8 cellular contexts compared by ENCODE assay signal in the genomic region with DNA sequence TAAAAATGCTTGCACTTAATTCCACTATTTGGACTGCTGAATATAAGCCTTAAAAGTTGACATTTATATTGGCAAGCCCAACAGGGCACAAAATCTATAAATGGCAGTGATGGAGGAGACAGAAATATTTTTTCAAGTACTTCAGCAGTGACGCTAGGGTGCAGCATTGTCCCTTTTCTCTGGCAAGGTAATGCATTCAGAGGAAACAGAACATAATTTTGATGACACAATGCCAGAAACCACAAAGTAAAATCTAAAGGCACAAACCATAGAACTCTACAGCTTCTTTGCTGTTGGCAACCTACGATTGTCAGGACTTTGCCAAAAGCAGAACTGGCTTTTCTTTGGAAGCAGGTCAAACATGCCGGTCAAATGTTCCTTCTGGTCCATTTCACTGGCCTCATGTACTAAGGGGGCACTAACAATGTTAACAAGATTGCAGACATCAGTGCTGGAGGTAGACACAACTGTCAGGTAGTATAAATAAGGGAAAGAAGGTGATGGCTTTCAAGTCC. TPM values are rescaled to one million over a fixed set of nuclear protein-coding genes. Genes with fewer than 3 reads are reported as not detected.
A peak's percentile ranks its signal among the peaks of the same experiment; 100 is the strongest.
DNase-seq lines count a peak whose midpoint lies in the region; ATAC-seq and TF ChIP-seq lines count a peak whose summit lies in the region.

No MANE protein-coding gene starts in this region.

- peak overlapping the region; percentile 93 for H3K27ac Mint-ChIP-seq in activated CD4-positive, alpha-beta memory T cell treated with anti-CD3 and anti-CD28 coated beads for 36 hours

- peak overlapping the region; percentile 49 for H3K4me3 Mint-ChIP-seq in activated CD4-positive, alpha-beta memory T cell treated with anti-CD3 and anti-CD28 coated beads for 36 hours

- POLR2A ChIA-PET in BJ (lab: Charles Lee), result interaction anchor here (0.6 kb wide), 1 partner anchor 348 kb away, joined by 4 read pairs; no protein-coding TSS in a partner anchor
- POLR2A ChIA-PET in activated CD4-positive, alpha-beta memory T cell treated with anti-CD3 and anti-CD28 coated beads for 36 hours (lab: Charles Lee), result interaction anchor here (0.9 to 2.8 kb wide), 7 partner anchors 9 to 215 kb away, joined by 3 to 14 read pairs (median 4); a partner anchor contains a TSS

- no peak overlapping the region for H3K4me3 ChIP-seq in BJ (ENCODE audit: low read depth, low read length)
- H3K4me3 ChIP-seq in mesodermal cell (ENCODE audit: extremely low read depth, insufficient read depth, low read length, poor library complexity, severe bottlenecking), result no peak overlapping the region

- TF ChIP-seq CTCF in BJ (IDR thresholded peaks at IDR 0.05; ENCODE audit: insufficient read depth, low read depth, low read length), result peak; percentile 75

- no peaks in the 10 kb centered on the region for H3K27me3 Mint-ChIP-seq in activated CD4-positive, alpha-beta memory T cell treated with anti-CD3 and anti-CD28 coated beads for 36 hours

- WGBS in mesodermal cell (ENCODE audit: insufficient coverage in 2 of 2), 2 experiments, result 65 to 90% methylated on average over 2 to 3 of the region's 3 CpGs

- H3K4me1 ChIP-seq in mesodermal cell (ENCODE audit: control insufficient read depth, insufficient read depth, low read length, poor library complexity, severe bottlenecking), result peaks cover 11% of the 10 kb centered on the region

- H3K36me3 ChIP-seq in BJ (ENCODE audit: control insufficient read depth, insufficient read depth, low read length) (peaks cover 2% of the 10 kb centered on the region), mesodermal cell (ENCODE audit: control insufficient read depth, insufficient read depth, low read length) (peaks cover 48% of the 10 kb centered on the region)

- no peaks in the 10 kb centered on the region for H3K27me3 ChIP-seq in BJ (ENCODE audit: control insufficient read depth, insufficient read depth, low read length)

- H3K36me3 Mint-ChIP-seq in activated CD4-positive, alpha-beta memory T cell treated with anti-CD3 and anti-CD28 coated beads for 36 hours, result peaks cover 56% of the 10 kb centered on the region

- peak; percentile 65 for ATAC-seq in GM19043 (IDR thresholded peaks at IDR 0.05; ENCODE audit: low read depth, unreplicated experiment)
- peak; percentile 64 for ATAC-seq in HG03442 (IDR thresholded peaks at IDR 0.05; ENCODE audit: unreplicated experiment)

- peak; percentile 52 for DNase-seq in BJ (ENCODE audit: low read depth)
- peak; percentile 62 for DNase-seq in NCI-H82 treated with DMSO at 0.1 percent for 48 hours (lab: John Stamatoyannopoulos, UW; ENCODE audit: unreplicated experiment)
- peak; percentile 86 for DNase-seq in activated CD4-positive, alpha-beta memory T cell treated with anti-CD3 and anti-CD28 coated beads for 36 hours
- DNase-seq in effector CD8-positive, alpha-beta T cell (lab: John Stamatoyannopoulos, UW), result peak; percentile 25
- DNase-seq in stimulated activated CD8-positive, alpha-beta memory T cell treated with anti-CD3 and anti-CD28 coated beads, Interleukin-4, amount 100 ng/mL, for 1 hour (ENCODE audit: low read depth in 2 of 2, low spot score in 1 of 2), result peak; percentile 24 to 62

- peaks cover 4% of the 10 kb centered on the region for H3K9me3 ChIP-seq in mesodermal cell (ENCODE audit: control insufficient read depth, low read length)

- peaks cover 53% of the 10 kb centered on the region for H3K4me1 Mint-ChIP-seq in activated CD4-positive, alpha-beta memory T cell treated with anti-CD3 and anti-CD28 coated beads for 36 hours (ENCODE audit: low read depth)

- H3K9me3 Mint-ChIP-seq in activated CD4-positive, alpha-beta memory T cell treated with anti-CD3 and anti-CD28 coated beads for 36 hours, result no peaks in the 10 kb centered on the region

- H3K27ac ChIP-seq in mesodermal cell (ENCODE audit: low read depth, low read length, severe bottlenecking), result peak overlapping the region; percentile 34

- CTCF ChIA-PET in BJ (lab: Yijun Ruan, JAX), result interaction anchor here (1.0 to 4.0 kb wide), 16 partner anchors 10 to 441 kb away, joined by 3 to 22 read pairs (median 5); no protein-coding TSS in a partner anchor
- CTCF ChIA-PET in activated CD4-positive, alpha-beta memory T cell treated with anti-CD3 and anti-CD28 coated beads for 36 hours (lab: Charles Lee), result interaction anchor here (0.5 to 3.5 kb wide), 25 partner anchors 10 to 435 kb away, joined by 3 to 35 read pairs (median 4); a partner anchor contains a TSS

- intact Hi-C loops in activated CD4-positive, alpha-beta memory T cell treated with anti-CD3 and anti-CD28 coated beads for 36 hours (cut with micrococcal nuclease), result loop anchor here (1.0 kb wide), 9 partner anchors 10 to 607 kb away; no protein-coding TSS in a partner anchor

RNA-seq across cellular contexts. Expression of a gene that starts 30.9 kb away (rescaled TPM):
- 7.7 and 11.5 TPM in 2 replicates for polyA plus RNA-seq in BJ (2011; rRNA removed)
- 7.1 and 7.6 TPM in 2 replicates for polyA minus RNA-seq in BJ (2011; rRNA and poly(A)+ RNA removed)
- total RNA-seq in activated CD4-positive, alpha-beta memory T cell treated with anti-CD3 and anti-CD28 coated beads for 36 hours, result 10 to 100 TPM; 21.7 to 25.5 TPM
- polyA plus RNA-seq in mesodermal cell (2013, experiment 1 of 2), result 20.7 TPM
- 22.6 TPM for polyA plus RNA-seq in mesodermal cell (2013, experiment 2 of 2)

Comparison
In these comparisons a context has a peak if more than half of its experiments do, and no peak if none do; other contexts are left out.
1. DNase-seq: peak in every context shown above with its lines; median percentile 86 in activated CD4-positive, alpha-beta memory T cell treated with anti-CD3 and anti-CD28 coated beads for 36 hours; 62 in NCI-H82 treated with DMSO at 0.1 percent for 48 hours; 52 in BJ; 43 in stimulated activated CD8-positive, alpha-beta memory T cell treated with anti-CD3 and anti-CD28 coated beads, Interleukin-4, amount 100 ng/mL, for 1 hour; 25 in effector CD8-positive, alpha-beta T cell.